In the genomic region with DNA sequence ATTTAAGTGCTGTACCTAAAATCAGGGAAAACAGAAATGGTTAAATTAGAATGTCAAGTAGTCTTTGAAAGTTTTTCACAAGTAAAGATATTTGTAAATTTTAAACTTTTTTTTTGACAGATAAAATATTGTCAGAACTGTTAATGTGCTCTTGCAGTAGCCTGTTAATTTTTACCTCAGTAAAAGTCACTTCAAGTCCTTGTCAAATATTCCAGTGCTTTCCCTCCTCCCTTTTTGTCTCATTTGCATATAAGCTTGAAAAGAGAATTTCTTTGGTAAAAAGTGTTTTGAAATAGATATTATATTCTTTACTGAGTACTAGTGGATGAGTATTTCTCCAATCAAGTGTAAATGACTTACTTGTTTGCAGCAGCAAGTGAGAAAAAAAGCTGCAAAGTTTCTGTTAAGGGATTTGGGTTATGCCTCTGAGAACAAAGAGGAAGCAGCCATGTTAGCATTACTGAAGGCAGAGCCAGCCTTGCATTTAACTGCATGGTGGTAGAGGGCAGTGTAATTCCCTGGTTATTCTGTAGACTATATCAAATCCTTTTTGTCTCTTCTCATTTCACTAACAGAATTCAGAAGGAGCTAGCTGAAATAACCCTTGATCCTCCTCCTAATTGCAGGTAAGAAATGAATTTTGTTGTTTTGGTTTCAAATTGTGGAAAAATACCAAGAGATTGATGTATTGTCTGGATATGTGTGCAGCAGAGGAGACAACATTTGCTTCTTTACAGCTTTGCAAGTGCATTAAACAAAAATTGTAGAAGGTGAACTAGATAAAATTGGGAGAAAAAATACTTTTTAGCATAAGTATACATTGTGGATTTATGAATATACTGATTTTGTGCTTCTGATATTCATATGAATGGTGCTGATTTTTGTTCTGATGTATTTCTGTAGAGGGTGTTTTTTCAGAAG, we compare ENCODE assay signal across 7 cellular contexts.
DNase-seq lines count a peak whose midpoint lies in the region; ATAC-seq lines count a peak whose summit lies in the region.

No MANE protein-coding gene starts in this region.

- ATAC-seq in GM19455 (IDR thresholded peaks at IDR 0.05; ENCODE audit: unreplicated experiment) (peak; percentile 35), HG03457 (IDR thresholded peaks at IDR 0.05; ENCODE audit: unreplicated experiment) (peak; percentile 40)
- ATAC-seq in activated naive CD8-positive, alpha-beta T cell treated with anti-CD3 and anti-CD28 coated beads, Interleukin-2, amount 50 U/mL, for 24 hours: peak; percentile 26

- peak; percentile 53 for DNase-seq in EL
- DNase-seq in NCI-H69 (lab: John Stamatoyannopoulos, UW): peak; percentile 75
- peak; percentile 9 for DNase-seq in activated naive CD8-positive, alpha-beta T cell treated with anti-CD3 and anti-CD28 coated beads, Interleukin-2, amount 50 U/mL, for 24 hours
- peak; percentile 37 for DNase-seq in iPS-NIHi7 (ENCODE audit: extremely low spot score)
- peak; percentile 47 for DNase-seq in stromal cell of bone marrow (ENCODE audit: low read depth)

- H3K36me3 Mint-ChIP-seq in activated naive CD8-positive, alpha-beta T cell treated with anti-CD3 and anti-CD28 coated beads, Interleukin-2, amount 50 U/mL, for 24 hours (ENCODE audit: low read depth): peaks cover 31% of the 10 kb centered on the region

- no peaks in the 10 kb centered on the region for H3K27me3 Mint-ChIP-seq in activated naive CD8-positive, alpha-beta T cell treated with anti-CD3 and anti-CD28 coated beads, Interleukin-2, amount 50 U/mL, for 24 hours

- peaks cover 44% of the 10 kb centered on the region for H3K4me1 Mint-ChIP-seq in activated naive CD8-positive, alpha-beta T cell treated with anti-CD3 and anti-CD28 coated beads, Interleukin-2, amount 50 U/mL, for 24 hours

- H3K27ac Mint-ChIP-seq in activated naive CD8-positive, alpha-beta T cell treated with anti-CD3 and anti-CD28 coated beads, Interleukin-2, amount 50 U/mL, for 24 hours: peak overlapping the region; percentile 31

- no peaks in the 10 kb centered on the region for H3K9me3 Mint-ChIP-seq in activated naive CD8-positive, alpha-beta T cell treated with anti-CD3 and anti-CD28 coated beads, Interleukin-2, amount 50 U/mL, for 24 hours

- no peak overlapping the region for H3K4me3 Mint-ChIP-seq in activated naive CD8-positive, alpha-beta T cell treated with anti-CD3 and anti-CD28 coated beads, Interleukin-2, amount 50 U/mL, for 24 hours

Comparison
In these comparisons a context has a peak if more than half of its experiments do, and no peak if none do; other contexts are left out.
1. Peak in every context shown above with its lines: DNase-seq and ATAC-seq.
2. DNase-seq: peak in every context shown above with its lines; median percentile 75 in NCI-H69; 53 in EL; 47 in stromal cell of bone marrow; 37 in iPS-NIHi7; 9 in activated naive CD8-positive, alpha-beta T cell treated with anti-CD3 and anti-CD28 coated beads, Interleukin-2, amount 50 U/mL, for 24 hours.